1 cellular context compared by ENCODE assay signal in the genomic region with DNA sequence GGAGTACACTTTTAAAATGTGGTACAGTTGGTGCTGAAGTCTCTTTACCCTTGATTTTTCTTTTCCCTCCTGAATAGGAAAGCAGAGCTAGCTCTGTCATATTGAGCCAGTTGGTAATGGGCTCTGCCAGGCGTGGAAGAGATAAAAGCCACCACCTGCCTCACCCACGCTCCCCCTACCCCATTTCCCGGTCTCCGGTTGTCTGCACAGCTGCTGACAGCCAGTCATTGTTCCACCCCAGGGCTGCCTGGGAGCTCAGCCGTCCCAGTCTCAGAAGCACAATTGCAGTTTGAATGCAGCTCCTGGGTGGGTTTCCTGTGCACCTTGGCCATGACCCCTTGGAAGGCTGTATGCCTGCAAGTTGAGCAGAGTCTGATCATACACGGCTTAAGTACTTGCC.
TF ChIP-seq lines count a peak whose summit lies in the region.

No MANE protein-coding gene starts in this region.

TF ChIP-seq in GM23338, 12 proteins besides CTCF, POLR2A, EP300 and RAD21 (continued from another document):
- TF ChIP-seq, protein P1, sequence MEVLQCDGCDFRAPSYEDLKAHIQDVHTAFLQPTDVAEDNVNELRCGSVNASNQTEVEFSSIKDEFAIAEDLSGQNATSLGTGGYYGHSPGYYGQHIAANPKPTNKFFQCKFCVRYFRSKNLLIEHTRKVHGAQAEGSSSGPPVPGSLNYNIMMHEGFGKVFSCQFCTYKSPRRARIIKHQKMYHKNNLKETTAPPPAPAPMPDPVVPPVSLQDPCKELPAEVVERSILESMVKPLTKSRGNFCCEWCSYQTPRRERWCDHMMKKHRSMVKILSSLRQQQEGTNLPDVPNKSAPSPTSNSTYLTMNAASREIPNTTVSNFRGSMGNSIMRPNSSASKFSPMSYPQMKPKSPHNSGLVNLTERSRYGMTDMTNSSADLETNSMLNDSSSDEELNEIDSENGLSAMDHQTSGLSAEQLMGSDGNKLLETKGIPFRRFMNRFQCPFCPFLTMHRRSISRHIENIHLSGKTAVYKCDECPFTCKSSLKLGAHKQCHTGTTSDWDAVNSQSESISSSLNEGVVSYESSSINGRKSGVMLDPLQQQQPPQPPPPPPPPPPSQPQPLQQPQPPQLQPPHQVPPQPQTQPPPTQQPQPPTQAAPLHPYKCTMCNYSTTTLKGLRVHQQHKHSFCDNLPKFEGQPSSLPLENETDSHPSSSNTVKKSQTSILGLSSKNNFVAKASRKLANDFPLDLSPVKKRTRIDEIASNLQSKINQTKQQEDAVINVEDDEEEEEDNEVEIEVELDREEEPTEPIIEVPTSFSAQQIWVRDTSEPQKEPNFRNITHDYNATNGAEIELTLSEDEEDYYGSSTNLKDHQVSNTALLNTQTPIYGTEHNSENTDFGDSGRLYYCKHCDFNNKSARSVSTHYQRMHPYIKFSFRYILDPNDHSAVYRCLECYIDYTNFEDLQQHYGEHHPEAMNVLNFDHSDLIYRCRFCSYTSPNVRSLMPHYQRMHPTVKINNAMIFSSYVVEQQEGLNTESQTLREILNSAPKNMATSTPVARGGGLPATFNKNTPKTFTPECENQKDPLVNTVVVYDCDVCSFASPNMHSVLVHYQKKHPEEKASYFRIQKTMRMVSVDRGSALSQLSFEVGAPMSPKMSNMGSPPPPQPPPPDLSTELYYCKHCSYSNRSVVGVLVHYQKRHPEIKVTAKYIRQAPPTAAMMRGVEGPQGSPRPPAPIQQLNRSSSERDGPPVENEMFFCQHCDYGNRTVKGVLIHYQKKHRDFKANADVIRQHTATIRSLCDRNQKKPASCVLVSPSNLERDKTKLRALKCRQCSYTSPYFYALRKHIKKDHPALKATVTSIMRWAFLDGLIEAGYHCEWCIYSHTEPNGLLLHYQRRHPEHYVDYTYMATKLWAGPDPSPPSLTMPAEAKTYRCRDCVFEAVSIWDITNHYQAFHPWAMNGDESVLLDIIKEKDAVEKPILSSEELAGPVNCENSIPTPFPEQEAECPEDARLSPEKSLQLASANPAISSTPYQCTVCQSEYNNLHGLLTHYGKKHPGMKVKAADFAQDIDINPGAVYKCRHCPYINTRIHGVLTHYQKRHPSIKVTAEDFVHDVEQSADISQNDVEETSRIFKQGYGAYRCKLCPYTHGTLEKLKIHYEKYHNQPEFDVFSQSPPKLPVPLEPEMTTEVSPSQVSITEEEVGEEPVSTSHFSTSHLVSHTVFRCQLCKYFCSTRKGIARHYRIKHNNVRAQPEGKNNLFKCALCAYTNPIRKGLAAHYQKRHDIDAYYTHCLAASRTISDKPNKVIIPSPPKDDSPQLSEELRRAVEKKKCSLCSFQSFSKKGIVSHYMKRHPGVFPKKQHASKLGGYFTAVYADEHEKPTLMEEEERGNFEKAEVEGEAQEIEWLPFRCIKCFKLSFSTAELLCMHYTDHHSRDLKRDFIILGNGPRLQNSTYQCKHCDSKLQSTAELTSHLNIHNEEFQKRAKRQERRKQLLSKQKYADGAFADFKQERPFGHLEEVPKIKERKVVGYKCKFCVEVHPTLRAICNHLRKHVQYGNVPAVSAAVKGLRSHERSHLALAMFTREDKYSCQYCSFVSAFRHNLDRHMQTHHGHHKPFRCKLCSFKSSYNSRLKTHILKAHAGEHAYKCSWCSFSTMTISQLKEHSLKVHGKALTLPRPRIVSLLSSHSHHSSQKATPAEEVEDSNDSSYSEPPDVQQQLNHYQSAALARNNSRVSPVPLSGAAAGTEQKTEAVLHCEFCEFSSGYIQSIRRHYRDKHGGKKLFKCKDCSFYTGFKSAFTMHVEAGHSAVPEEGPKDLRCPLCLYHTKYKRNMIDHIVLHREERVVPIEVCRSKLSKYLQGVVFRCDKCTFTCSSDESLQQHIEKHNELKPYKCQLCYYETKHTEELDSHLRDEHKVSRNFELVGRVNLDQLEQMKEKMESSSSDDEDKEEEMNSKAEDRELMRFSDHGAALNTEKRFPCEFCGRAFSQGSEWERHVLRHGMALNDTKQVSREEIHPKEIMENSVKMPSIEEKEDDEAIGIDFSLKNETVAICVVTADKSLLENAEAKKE (CRISPR knock-in tag; IDR thresholded peaks at IDR 0.05): no peak
- TF ChIP-seq STAT1 (IDR thresholded peaks at IDR 0.05; ENCODE audit: unreplicated experiment) (no peak), CREB1 (CRISPR knock-in tag; IDR thresholded peaks at IDR 0.05; ENCODE audit: low read depth) (no peak), NANOG (IDR thresholded peaks at IDR 0.05; ENCODE audit: borderline replicate concordance) (no peak)
- TF ChIP-seq, protein P2, sequence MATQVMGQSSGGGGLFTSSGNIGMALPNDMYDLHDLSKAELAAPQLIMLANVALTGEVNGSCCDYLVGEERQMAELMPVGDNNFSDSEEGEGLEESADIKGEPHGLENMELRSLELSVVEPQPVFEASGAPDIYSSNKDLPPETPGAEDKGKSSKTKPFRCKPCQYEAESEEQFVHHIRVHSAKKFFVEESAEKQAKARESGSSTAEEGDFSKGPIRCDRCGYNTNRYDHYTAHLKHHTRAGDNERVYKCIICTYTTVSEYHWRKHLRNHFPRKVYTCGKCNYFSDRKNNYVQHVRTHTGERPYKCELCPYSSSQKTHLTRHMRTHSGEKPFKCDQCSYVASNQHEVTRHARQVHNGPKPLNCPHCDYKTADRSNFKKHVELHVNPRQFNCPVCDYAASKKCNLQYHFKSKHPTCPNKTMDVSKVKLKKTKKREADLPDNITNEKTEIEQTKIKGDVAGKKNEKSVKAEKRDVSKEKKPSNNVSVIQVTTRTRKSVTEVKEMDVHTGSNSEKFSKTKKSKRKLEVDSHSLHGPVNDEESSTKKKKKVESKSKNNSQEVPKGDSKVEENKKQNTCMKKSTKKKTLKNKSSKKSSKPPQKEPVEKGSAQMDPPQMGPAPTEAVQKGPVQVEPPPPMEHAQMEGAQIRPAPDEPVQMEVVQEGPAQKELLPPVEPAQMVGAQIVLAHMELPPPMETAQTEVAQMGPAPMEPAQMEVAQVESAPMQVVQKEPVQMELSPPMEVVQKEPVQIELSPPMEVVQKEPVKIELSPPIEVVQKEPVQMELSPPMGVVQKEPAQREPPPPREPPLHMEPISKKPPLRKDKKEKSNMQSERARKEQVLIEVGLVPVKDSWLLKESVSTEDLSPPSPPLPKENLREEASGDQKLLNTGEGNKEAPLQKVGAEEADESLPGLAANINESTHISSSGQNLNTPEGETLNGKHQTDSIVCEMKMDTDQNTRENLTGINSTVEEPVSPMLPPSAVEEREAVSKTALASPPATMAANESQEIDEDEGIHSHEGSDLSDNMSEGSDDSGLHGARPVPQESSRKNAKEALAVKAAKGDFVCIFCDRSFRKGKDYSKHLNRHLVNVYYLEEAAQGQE (IDR thresholded peaks at IDR 0.05; ENCODE audit: unreplicated experiment): no peak
- TF ChIP-seq, protein P3, sequence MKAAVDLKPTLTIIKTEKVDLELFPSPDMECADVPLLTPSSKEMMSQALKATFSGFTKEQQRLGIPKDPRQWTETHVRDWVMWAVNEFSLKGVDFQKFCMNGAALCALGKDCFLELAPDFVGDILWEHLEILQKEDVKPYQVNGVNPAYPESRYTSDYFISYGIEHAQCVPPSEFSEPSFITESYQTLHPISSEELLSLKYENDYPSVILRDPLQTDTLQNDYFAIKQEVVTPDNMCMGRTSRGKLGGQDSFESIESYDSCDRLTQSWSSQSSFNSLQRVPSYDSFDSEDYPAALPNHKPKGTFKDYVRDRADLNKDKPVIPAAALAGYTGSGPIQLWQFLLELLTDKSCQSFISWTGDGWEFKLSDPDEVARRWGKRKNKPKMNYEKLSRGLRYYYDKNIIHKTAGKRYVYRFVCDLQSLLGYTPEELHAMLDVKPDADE (IDR thresholded peaks at IDR 0.05): no peak
